11 cellular contexts compared by ENCODE assay signal in the genomic region with DNA sequence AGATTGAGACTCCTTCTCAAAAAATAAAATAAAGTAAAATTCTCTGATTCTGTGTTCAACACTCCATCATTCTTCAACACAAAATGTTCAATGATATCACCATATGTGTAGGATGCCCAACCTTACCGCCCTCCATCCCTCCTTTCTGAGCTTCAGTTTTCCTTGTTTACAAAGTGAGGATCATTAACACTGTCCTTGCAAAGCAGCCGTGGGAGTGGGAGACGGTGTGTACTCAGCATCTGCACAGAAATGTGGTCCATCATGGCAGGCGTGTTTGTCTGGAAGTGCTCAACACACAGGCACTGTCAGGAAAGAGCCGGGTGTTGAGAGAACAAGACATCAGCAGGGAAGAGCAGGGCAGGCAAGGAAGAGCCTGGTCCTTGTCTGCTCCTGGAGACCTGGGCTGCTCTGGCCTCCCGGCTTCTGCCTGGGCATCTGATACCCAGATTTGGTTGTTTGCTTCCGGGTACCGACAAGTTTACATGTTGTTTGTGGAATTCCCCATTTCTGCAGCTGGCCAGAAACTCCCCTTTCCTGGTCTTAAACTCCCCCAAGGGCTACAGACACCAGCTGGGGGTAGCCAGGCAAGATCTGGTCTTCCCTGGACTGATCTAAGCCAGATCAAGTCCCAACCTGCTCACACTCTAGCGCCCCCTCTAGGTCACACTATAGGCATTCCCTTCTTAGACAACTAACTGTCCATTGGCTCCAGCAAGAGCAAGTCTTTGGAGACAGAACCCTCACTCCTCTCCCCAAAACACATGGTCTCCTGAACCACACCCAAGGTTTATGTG. TPM values are rescaled to one million over a fixed set of nuclear protein-coding genes. Genes with fewer than 3 reads are reported as not detected.
DNase-seq lines count a peak whose midpoint lies in the region; TF ChIP-seq lines count a peak whose summit lies in the region.
"Had no signal": no experiment of that assay in that cellular context is flagged by ENCODE, and none has a peak within 500 bp of the region (broad histone marks: within the 10 kb centered on the region; RNA-seq: fewer than 3 reads in every experiment).

No MANE protein-coding gene starts in this region.

- H3K27me3 ChIP-seq in KMS-11 (ENCODE audit: insufficient read depth, low read depth) (no peaks in the 10 kb centered on the region), osteoblast (ENCODE audit: insufficient read depth, low read length) (peaks cover 9% of the 10 kb centered on the region), trophoblast cell (ENCODE audit: insufficient read depth, low read length) (no peaks in the 10 kb centered on the region)
- H3K27me3 ChIP-seq: ascending aorta had no signal

- H3K27ac Mint-ChIP-seq in activated CD4-positive, alpha-beta T cell treated with anti-CD3 and anti-CD28 coated beads, Interleukin-2, amount 10 ng/mL, durations not matched to agents 24 days and 14 days = no peak overlapping the region

- H3K14ac ChIP-seq in trophoblast cell (ENCODE audit: low read length) = no peak overlapping the region

- DNase-seq in activated CD4-positive, alpha-beta T cell treated with anti-CD3 and anti-CD28 coated beads, Interleukin-2, amount 10 ng/mL, durations not matched to agents 24 days and 14 days = peak; percentile 62
- no peak for DNase-seq in activated CD4-positive, alpha-beta T cell treated with anti-CD3 and anti-CD28 coated beads, Interleukin-2, amount 50 U/mL, for 4 hours
- DNase-seq in cerebellar cortex (ENCODE audit: low spot score) (peak; percentile 21), osteoblast (ENCODE audit: insufficient read length, low spot score, missing footprints) (no peak), NCI-H774 (lab: John Stamatoyannopoulos, UW) (no peak), trophoblast cell (no peak)
- DNase-seq in activated effector memory CD4-positive, alpha-beta T cell treated with Interleukin-2 at 50 U/mL for 16 hours = no peak
- DNase-seq: DMS153, SHP77 treated with DMSO at 0.1 percent for 48 hours had no signal

- H3K4me3 ChIP-seq in KMS-11 (IDR thresholded peaks at IDR 0.05; ENCODE audit: insufficient read depth, low read depth, low read length) (no peak overlapping the region), osteoblast (ENCODE audit: insufficient read depth, low read length) (no peak overlapping the region), trophoblast cell (ENCODE audit: low read depth, low read length) (no peak overlapping the region)
- H3K4me3 ChIP-seq: ascending aorta had no signal

- WGBS in trophoblast cell (ENCODE audit: extremely low coverage, insufficient coverage, insufficient read length) = no CpG with 5 or more reads among the region's 9 CpGs

- no peak overlapping the region for H3K18ac ChIP-seq in trophoblast cell (ENCODE audit: low read length)

- H3K9ac ChIP-seq in KMS-11 (no peak overlapping the region), trophoblast cell (ENCODE audit: low read length) (no peak overlapping the region)

- TF ChIP-seq CTCF in KMS-11 (conservative IDR thresholded peaks at IDR 0.05; ENCODE audit: low read depth, low read length) = peak; percentile 73
- peak; percentile 50 for TF ChIP-seq CTCF in osteoblast (IDR thresholded peaks at IDR 0.05; ENCODE audit: extremely low read depth, low read depth, low read length)

- no peaks in the 10 kb centered on the region for H3K27me3 Mint-ChIP-seq in activated CD4-positive, alpha-beta T cell treated with anti-CD3 and anti-CD28 coated beads, Interleukin-2, amount 10 ng/mL, durations not matched to agents 24 days and 14 days

- no peak overlapping the region for H2BK12ac ChIP-seq in trophoblast cell (ENCODE audit: low read length)

- H3K36me3 Mint-ChIP-seq in activated CD4-positive, alpha-beta T cell treated with anti-CD3 and anti-CD28 coated beads, Interleukin-2, amount 10 ng/mL, durations not matched to agents 24 days and 14 days (ENCODE audit: low read depth) = no peaks in the 10 kb centered on the region

- no peaks in the 10 kb centered on the region for H3K4me1 Mint-ChIP-seq in activated CD4-positive, alpha-beta T cell treated with anti-CD3 and anti-CD28 coated beads, Interleukin-2, amount 10 ng/mL, durations not matched to agents 24 days and 14 days

- no peak overlapping the region for H3K4ac ChIP-seq in trophoblast cell (ENCODE audit: low read depth, low read length)

- no peak overlapping the region for H4K8ac ChIP-seq in trophoblast cell (ENCODE audit: low read depth, low read length)

- no peaks in the 10 kb centered on the region for H3K79me1 ChIP-seq in trophoblast cell (ENCODE audit: low read length)

- H2AK5ac ChIP-seq in trophoblast cell (ENCODE audit: low read length) = no peak overlapping the region

- H3K36me3 ChIP-seq in KMS-11 (ENCODE audit: insufficient read depth) (no peaks in the 10 kb centered on the region), osteoblast (ENCODE audit: insufficient read depth, low read length) (no peaks in the 10 kb centered on the region), trophoblast cell (ENCODE audit: control insufficient read depth in 1 of 2, insufficient read depth in 2 of 2, low read length in 2 of 2) (no peaks in the 10 kb centered on the region)
- H3K36me3 ChIP-seq: ascending aorta had no signal

- H3K27ac ChIP-seq in KMS-11 = no peak overlapping the region
- H3K27ac ChIP-seq in osteoblast (ENCODE audit: low read depth, low read length) = no peak overlapping the region
- no peak overlapping the region for H3K27ac ChIP-seq in trophoblast cell (ENCODE audit: low read depth, low read length)
- H3K27ac ChIP-seq: ascending aorta had no signal

- H4K20me1 ChIP-seq in KMS-11 (ENCODE audit: insufficient read depth) = no peaks in the 10 kb centered on the region
- no peaks in the 10 kb centered on the region for H4K20me1 ChIP-seq in osteoblast (ENCODE audit: insufficient read depth, low read length)

- H3K4me1 ChIP-seq in KMS-11 (ENCODE audit: low read depth, poor library complexity, severe bottlenecking) (peaks cover 10% of the 10 kb centered on the region), osteoblast (ENCODE audit: insufficient read depth, low read length) (no peaks in the 10 kb centered on the region), trophoblast cell (ENCODE audit: control insufficient read depth in 1 of 2, insufficient read depth in 2 of 2, low read length in 2 of 2) (no peaks in the 10 kb centered on the region)
- H3K4me1 ChIP-seq: ascending aorta had no signal

- H4K91ac ChIP-seq in trophoblast cell (ENCODE audit: low read depth, low read length) = no peak overlapping the region

- no peak overlapping the region for H3K4me2 ChIP-seq in KMS-11
- no peak overlapping the region for H3K4me2 ChIP-seq in osteoblast (ENCODE audit: insufficient read depth, low read length)
- H3K4me2 ChIP-seq in trophoblast cell (ENCODE audit: low read length) = no peak overlapping the region

- H3K9me3 ChIP-seq in osteoblast (ENCODE audit: low read depth, low read length) (no peaks in the 10 kb centered on the region), trophoblast cell (ENCODE audit: insufficient read depth, low read depth, low read length) (no peaks in the 10 kb centered on the region)
- H3K9me3 ChIP-seq: ascending aorta had no signal

- intact Hi-C loops in activated CD4-positive, alpha-beta T cell treated with anti-CD3 and anti-CD28 coated beads, Interleukin-2, amount 10 ng/mL, durations not matched to agents 24 days and 14 days (cut with micrococcal nuclease) = no loop called here

- H3K79me2 ChIP-seq in KMS-11 (ENCODE audit: insufficient read depth, low read depth) = no peaks in the 10 kb centered on the region
- H3K79me2 ChIP-seq in osteoblast (ENCODE audit: insufficient read depth, low read length) = no peaks in the 10 kb centered on the region
- no peaks in the 10 kb centered on the region for H3K79me2 ChIP-seq in trophoblast cell (ENCODE audit: control insufficient read depth, insufficient read depth, low read length, poor library complexity)

- no peak overlapping the region for H3K23ac ChIP-seq in trophoblast cell (ENCODE audit: low read length)

- no peak overlapping the region for H2BK120ac ChIP-seq in trophoblast cell (ENCODE audit: insufficient read depth, low read length, poor library complexity)

- no peaks in the 10 kb centered on the region for H3K9me3 Mint-ChIP-seq in activated CD4-positive, alpha-beta T cell treated with anti-CD3 and anti-CD28 coated beads, Interleukin-2, amount 10 ng/mL, durations not matched to agents 24 days and 14 days

- H2AFZ ChIP-seq in KMS-11 (ENCODE audit: low read depth) (peak overlapping the region; percentile 25; the same call in 1 of the 2 replicates), osteoblast (ENCODE audit: low read length) (no peak overlapping the region), trophoblast cell (ENCODE audit: insufficient read depth, low read length, poor library complexity) (no peak overlapping the region)

- H3K4me3 Mint-ChIP-seq in activated CD4-positive, alpha-beta T cell treated with anti-CD3 and anti-CD28 coated beads, Interleukin-2, amount 10 ng/mL, durations not matched to agents 24 days and 14 days = no peak overlapping the region

- no peak overlapping the region for H4K12ac ChIP-seq in trophoblast cell (ENCODE audit: low read depth, low read length)

- H2BK5ac ChIP-seq in trophoblast cell (ENCODE audit: low read depth, low read length, poor library complexity) = no peak overlapping the region

RNA-seq across cellular contexts. Expression of gene TTPAL, which starts 26.7 kb away (rescaled TPM):
- 22.6 and 23.2 TPM in 2 replicates for total RNA-seq in activated CD4-positive, alpha-beta T cell treated with anti-CD3 and anti-CD28 coated beads, Interleukin-2, amount 10 ng/mL, durations not matched to agents 24 days and 14 days
- 12.1 and 12.7 TPM in 2 replicates for total RNA-seq in osteoblast
- polyA plus RNA-seq in trophoblast cell (2013) = 8.4 and 8.8 TPM in 2 replicates

Comparison
In these comparisons a context has a peak if more than half of its experiments do, and no peak if none do; other contexts are left out.
1. DNase-seq: peak in activated CD4-positive, alpha-beta T cell treated with anti-CD3 and anti-CD28 coated beads, Interleukin-2, amount 10 ng/mL, durations not matched to agents 24 days and 14 days (single experiment) and cerebellar cortex (single experiment); none in activated CD4-positive, alpha-beta T cell treated with anti-CD3 and anti-CD28 coated beads, Interleukin-2, amount 50 U/mL, for 4 hours (0 of 2), osteoblast (single experiment), NCI-H774 (single experiment), trophoblast cell (0 of 2) and activated effector memory CD4-positive, alpha-beta T cell treated with Interleukin-2 at 50 U/mL for 16 hours (single experiment).